In genomic region chr10:12563489-12563888, GRCh38 we compare ENCODE assay signal across 13 cellular contexts.
DNase-seq lines count a peak whose midpoint lies in the region; ATAC-seq and TF ChIP-seq lines count a peak whose summit lies in the region.
"Had no signal": no experiment of that assay in that cellular context is flagged by ENCODE, and none has a peak within 500 bp of the region (broad histone marks: within the 10 kb centered on the region; RNA-seq: fewer than 3 reads in every experiment).

No MANE protein-coding gene starts in this region.

- H2AK5ac ChIP-seq in neuronal stem cell (ENCODE audit: low read depth, low read length), result no peak overlapping the region

- no peak overlapping the region for H3K4me2 ChIP-seq in neuronal stem cell (ENCODE audit: insufficient read depth, low read length, poor library complexity, severe bottlenecking)

- H3K23ac ChIP-seq in neuronal stem cell (ENCODE audit: low read depth, low read length, poor library complexity), result no peak overlapping the region

- H3K4me1 ChIP-seq in suprapubic skin, result peaks cover 13% of the 10 kb centered on the region
- no peaks in the 10 kb centered on the region for H3K4me1 ChIP-seq in neuronal stem cell (ENCODE audit: control insufficient read depth in 2 of 2, insufficient read depth in 1 of 2, low read depth in 1 of 2, low read length in 2 of 2)
- H3K4me1 ChIP-seq in ascending aorta, result no peaks in the 10 kb centered on the region
- H3K4me1 ChIP-seq: HAP-1 had no signal

- H4K91ac ChIP-seq in neuronal stem cell (ENCODE audit: low read depth, low read length, poor library complexity), result no peak overlapping the region

- no peak for DNase-seq in stimulated activated naive CD8-positive, alpha-beta T cell treated with anti-CD3 and anti-CD28 coated beads, Interleukin-15, Interleukin-2, amounts not matched to agents 100 U/mL and 50 U/mL, for 24 hours
- no peak for DNase-seq in T-helper 17 cell
- no peak for DNase-seq in effector memory CD8-positive, alpha-beta T cell
- DNase-seq in suprapubic skin (ENCODE audit: low spot score in 2 of 2), result no peak
- no peak for DNase-seq in neuronal stem cell (ENCODE audit: low spot score)
- no peak for DNase-seq in ascending aorta (ENCODE audit: low spot score in 2 of 2)
- DNase-seq: DMS53, GF-D8 had no signal

- intact Hi-C loops in ascending aorta (cut with DNase I), result no loop called here

- no peaks in the 10 kb centered on the region for H3K36me3 ChIP-seq in suprapubic skin
- no peaks in the 10 kb centered on the region for H3K36me3 ChIP-seq in neuronal stem cell (replicated peaks in 1 of 2; ENCODE audit: control insufficient read depth in 2 of 2, insufficient read depth in 2 of 2, low read length in 2 of 2)
- H3K36me3 ChIP-seq in ascending aorta, result no peaks in the 10 kb centered on the region
- H3K36me3 ChIP-seq: HAP-1 had no signal

- H4K8ac ChIP-seq in neuronal stem cell (ENCODE audit: low read depth, low read length), result no peak overlapping the region

- H3K27me3 ChIP-seq in suprapubic skin (no peaks in the 10 kb centered on the region), neuronal stem cell (ENCODE audit: control insufficient read depth in 3 of 3, insufficient read depth in 3 of 3, low read depth in 1 of 3, low read length in 3 of 3) (no peaks in the 10 kb centered on the region), ascending aorta (no peaks in the 10 kb centered on the region)

- no peak overlapping the region for H2AFZ ChIP-seq in neuronal stem cell (ENCODE audit: low read length)

- H2BK15ac ChIP-seq in neuronal stem cell (ENCODE audit: low read length), result no peak overlapping the region

- H3K27me3 Mint-ChIP-seq in stimulated activated naive CD8-positive, alpha-beta T cell treated with anti-CD3 and anti-CD28 coated beads, Interleukin-15, Interleukin-2, amounts not matched to agents 100 ng/mL and 50 ng/mL, for 24 hours, result no peaks in the 10 kb centered on the region
- no peaks in the 10 kb centered on the region for H3K27me3 Mint-ChIP-seq in T-helper 17 cell
- no peaks in the 10 kb centered on the region for H3K27me3 Mint-ChIP-seq in effector memory CD8-positive, alpha-beta T cell
- no peaks in the 10 kb centered on the region for H3K27me3 Mint-ChIP-seq in stimulated activated memory B cell treated with anti-CD40 and anti-IgM and Interleukin-4, amounts not matched to agents 10 μg/mL and 1 μg/mL and 100 μg/mL, for 72 hours

- no peak overlapping the region for H3K9ac ChIP-seq in neuronal stem cell (ENCODE audit: low read depth, low read length, poor library complexity)

- H3K9me3 ChIP-seq in T-helper 17 cell (ENCODE audit: control insufficient read depth, low read length, poor library complexity, severe bottlenecking), result no peaks in the 10 kb centered on the region
- H3K9me3 ChIP-seq in suprapubic skin, result no peaks in the 10 kb centered on the region
- peaks cover 0 to 4% of the 10 kb centered on the region in 2 donors for H3K9me3 ChIP-seq in neuronal stem cell (replicated peaks in 1 of 2; ENCODE audit: control insufficient read depth in 2 of 2, insufficient read depth in 1 of 2, low read depth in 1 of 2, low read length in 2 of 2)
- no peaks in the 10 kb centered on the region for H3K9me3 ChIP-seq in ascending aorta
- H3K9me3 ChIP-seq: HAP-1 had no signal

- no peak for TF ChIP-seq POLR2A in suprapubic skin (IDR thresholded peaks at IDR 0.05)

- TF ChIP-seq CTCF in suprapubic skin (IDR thresholded peaks at IDR 0.05) (no peak), ascending aorta (IDR thresholded peaks at IDR 0.05) (no peak)

- no peaks in the 10 kb centered on the region for H3K9me3 Mint-ChIP-seq in stimulated activated naive CD8-positive, alpha-beta T cell treated with anti-CD3 and anti-CD28 coated beads, Interleukin-15, Interleukin-2, amounts not matched to agents 100 ng/mL and 50 ng/mL, for 24 hours
- H3K9me3 Mint-ChIP-seq in effector memory CD8-positive, alpha-beta T cell, result no peaks in the 10 kb centered on the region
- H3K9me3 Mint-ChIP-seq in stimulated activated memory B cell treated with anti-CD40 and anti-IgM and Interleukin-4, amounts not matched to agents 10 μg/mL and 1 μg/mL and 100 μg/mL, for 72 hours, result no peaks in the 10 kb centered on the region

- H2BK12ac ChIP-seq in neuronal stem cell (ENCODE audit: low read length), result no peak overlapping the region

- peaks cover 23% of the 10 kb centered on the region for H3K4me1 Mint-ChIP-seq in stimulated activated naive CD8-positive, alpha-beta T cell treated with anti-CD3 and anti-CD28 coated beads, Interleukin-15, Interleukin-2, amounts not matched to agents 100 ng/mL and 50 ng/mL, for 24 hours (ENCODE audit: low read depth)
- H3K4me1 Mint-ChIP-seq in T-helper 17 cell, result peaks cover 23% of the 10 kb centered on the region
- peaks cover 26 to 29% of the 10 kb centered on the region in 2 donors for H3K4me1 Mint-ChIP-seq in effector memory CD8-positive, alpha-beta T cell (ENCODE audit: low read depth in 2 of 2)
- peaks cover 77% of the 10 kb centered on the region for H3K4me1 Mint-ChIP-seq in stimulated activated memory B cell treated with anti-CD40 and anti-IgM and Interleukin-4, amounts not matched to agents 10 μg/mL and 1 μg/mL and 100 μg/mL, for 72 hours

- H2BK120ac ChIP-seq in neuronal stem cell (ENCODE audit: low read depth, low read length), result no peak overlapping the region

- no peak overlapping the region for H2BK5ac ChIP-seq in neuronal stem cell (ENCODE audit: low read length)

- no peak overlapping the region for H3K4me3 ChIP-seq in suprapubic skin
- no peak overlapping the region for H3K4me3 ChIP-seq in neuronal stem cell (ENCODE audit: low read length in 2 of 2)
- no peak overlapping the region for H3K4me3 ChIP-seq in ascending aorta
- H3K4me3 ChIP-seq: HAP-1 had no signal

- H3K4me3 Mint-ChIP-seq in stimulated activated naive CD8-positive, alpha-beta T cell treated with anti-CD3 and anti-CD28 coated beads, Interleukin-15, Interleukin-2, amounts not matched to agents 100 ng/mL and 50 ng/mL, for 24 hours, result no peak overlapping the region
- H3K4me3 Mint-ChIP-seq in T-helper 17 cell, result no peak overlapping the region
- H3K4me3 Mint-ChIP-seq in effector memory CD8-positive, alpha-beta T cell, result no peak overlapping the region
- H3K4me3 Mint-ChIP-seq in stimulated activated memory B cell treated with anti-CD40 and anti-IgM and Interleukin-4, amounts not matched to agents 10 μg/mL and 1 μg/mL and 100 μg/mL, for 72 hours, result no peak overlapping the region
- H3K4me3 Mint-ChIP-seq: CD14-positive monocyte had no signal

- H3K27ac ChIP-seq in suprapubic skin, result no peak overlapping the region
- H3K27ac ChIP-seq in neuronal stem cell (replicated peaks; ENCODE audit: low read length), result no peak overlapping the region
- no peak overlapping the region for H3K27ac ChIP-seq in ascending aorta
- H3K27ac ChIP-seq: HL-60 had no signal

- H3K79me1 ChIP-seq in neuronal stem cell (ENCODE audit: low read depth, low read length), result no peaks in the 10 kb centered on the region

- no peak for TF ChIP-seq EP300 in suprapubic skin (IDR thresholded peaks at IDR 0.05)

- H3K14ac ChIP-seq in neuronal stem cell (ENCODE audit: low read length), result no peak overlapping the region

- peak overlapping the region; percentile 3 for H3K27ac Mint-ChIP-seq in stimulated activated naive CD8-positive, alpha-beta T cell treated with anti-CD3 and anti-CD28 coated beads, Interleukin-15, Interleukin-2, amounts not matched to agents 100 ng/mL and 50 ng/mL, for 24 hours
- H3K27ac Mint-ChIP-seq in T-helper 17 cell, result peak overlapping the region; percentile 63
- peak overlapping the region; percentile 51 to 55 for H3K27ac Mint-ChIP-seq in effector memory CD8-positive, alpha-beta T cell
- peak overlapping the region; percentile 70 for H3K27ac Mint-ChIP-seq in stimulated activated memory B cell treated with anti-CD40 and anti-IgM and Interleukin-4, amounts not matched to agents 10 μg/mL and 1 μg/mL and 100 μg/mL, for 72 hours
- H3K27ac Mint-ChIP-seq: CD14-positive monocyte had no signal

- H3K4ac ChIP-seq in neuronal stem cell (ENCODE audit: low read length), result no peak overlapping the region

- no peaks in the 10 kb centered on the region for H3K36me3 Mint-ChIP-seq in stimulated activated naive CD8-positive, alpha-beta T cell treated with anti-CD3 and anti-CD28 coated beads, Interleukin-15, Interleukin-2, amounts not matched to agents 100 ng/mL and 50 ng/mL, for 24 hours (ENCODE audit: low read depth)
- H3K36me3 Mint-ChIP-seq in T-helper 17 cell (ENCODE audit: low read depth), result no peaks in the 10 kb centered on the region
- no peaks in the 10 kb centered on the region for H3K36me3 Mint-ChIP-seq in effector memory CD8-positive, alpha-beta T cell (ENCODE audit: insufficient read depth)
- peaks cover 25% of the 10 kb centered on the region for H3K36me3 Mint-ChIP-seq in stimulated activated memory B cell treated with anti-CD40 and anti-IgM and Interleukin-4, amounts not matched to agents 10 μg/mL and 1 μg/mL and 100 μg/mL, for 72 hours
- H3K36me3 Mint-ChIP-seq: CD14-positive monocyte had no signal

- WGBS in suprapubic skin, result 86% methylated on average over 3 of the region's 3 CpGs
- WGBS in neuronal stem cell (ENCODE audit: extremely low coverage in 2 of 2, insufficient read length in 2 of 2, insufficient replicate concordance in 1 of 2), 2 donors, result no CpG with 5 or more reads among the region's 3 CpGs

- H3K18ac ChIP-seq in neuronal stem cell (ENCODE audit: low read length), result no peak overlapping the region

- no peak for ATAC-seq in stimulated activated naive CD8-positive, alpha-beta T cell treated with anti-CD3 and anti-CD28 coated beads, Interleukin-15, Interleukin-2, amounts not matched to agents 100 U/mL and 50 U/mL, for 24 hours
- no peak for ATAC-seq in T-helper 17 cell
- no peak for ATAC-seq in effector memory CD8-positive, alpha-beta T cell (replicated peaks)
- ATAC-seq in stimulated activated memory B cell treated with anti-CD40 and anti-IgM and Interleukin-4, amounts not matched to agents 10 μg/mL and 1 μg/mL and 100 μg/mL, for 72 hours, result no peak

Comparison
In these comparisons a context has a peak if more than half of its experiments do, and no peak if none do; other contexts are left out.
1. H3K27ac Mint-ChIP-seq: peak in every context shown above with its lines; median percentile 70 in stimulated activated memory B cell treated with anti-CD40 and anti-IgM and Interleukin-4, amounts not matched to agents 10 μg/mL and 1 μg/mL and 100 μg/mL, for 72 hours; 63 in T-helper 17 cell; 53 in effector memory CD8-positive, alpha-beta T cell; 3 in stimulated activated naive CD8-positive, alpha-beta T cell treated with anti-CD3 and anti-CD28 coated beads, Interleukin-15, Interleukin-2, amounts not matched to agents 100 ng/mL and 50 ng/mL, for 24 hours.